Comparison of ENCODE assay signal across 10 cellular contexts in the genomic region with DNA sequence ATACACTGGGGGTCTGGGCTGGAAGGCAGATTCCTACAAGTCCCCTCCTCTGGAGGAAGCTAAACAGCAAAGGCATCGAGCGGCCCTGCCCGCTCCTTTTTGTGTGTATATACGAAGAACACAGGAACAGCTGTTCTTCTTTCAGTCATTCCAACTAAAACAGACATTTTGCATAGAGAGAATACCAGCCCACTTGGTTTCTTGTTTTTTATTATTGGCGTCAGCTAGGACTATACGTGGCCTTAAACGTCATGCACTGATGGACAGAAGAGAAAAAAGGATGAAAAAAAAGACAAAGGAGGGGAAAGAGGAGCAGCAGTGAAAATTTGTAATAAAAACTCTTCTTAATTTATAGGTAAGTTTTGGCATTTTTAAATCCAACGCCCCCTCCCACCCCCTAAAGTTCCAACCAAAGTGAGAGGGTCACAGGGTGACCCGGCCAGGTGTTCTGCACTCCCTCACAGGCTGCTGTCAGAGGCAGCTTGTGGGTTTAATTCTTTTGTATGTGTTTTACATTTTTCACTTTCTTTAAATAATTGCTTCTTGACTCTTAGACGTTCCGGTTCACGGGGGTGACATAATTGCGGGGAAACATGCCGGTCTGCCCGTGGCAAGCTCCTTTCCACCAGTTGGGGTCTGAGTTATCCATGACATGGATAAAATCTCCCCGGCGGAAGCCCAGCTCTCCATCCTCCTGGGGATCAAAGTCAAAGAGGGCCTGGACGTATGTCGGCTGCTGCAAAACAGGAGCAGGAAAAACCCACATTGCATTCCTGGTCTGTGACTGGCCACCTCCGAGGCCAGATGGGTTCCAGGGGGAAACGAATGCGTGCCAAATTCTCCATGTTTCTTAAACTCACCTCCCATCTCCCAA. TPM values are rescaled to one million over a fixed set of nuclear protein-coding genes. Genes with fewer than 3 reads are reported as not detected.
DNase-seq lines count a peak whose midpoint lies in the region; ATAC-seq, FAIRE-seq and TF ChIP-seq lines count a peak whose summit lies in the region.
"Had no signal": no experiment of that assay in that cellular context is flagged by ENCODE, and none has a peak within 500 bp of the region (broad histone marks: within the 10 kb centered on the region; RNA-seq: fewer than 3 reads in every experiment).

No MANE protein-coding gene starts in this region.

- H3K4me1 Mint-ChIP-seq in astrocyte (ENCODE audit: low read depth, unreplicated experiment) = peaks cover 22% of the 10 kb centered on the region

- H3K27me3 Mint-ChIP-seq in astrocyte (ENCODE audit: low read depth, unreplicated experiment) = no peaks in the 10 kb centered on the region

- peaks cover 22% of the 10 kb centered on the region for H3K36me3 ChIP-seq in astrocyte (ENCODE audit: insufficient read depth, low read length)

- DNase-seq in AG08396 (ENCODE audit: low spot score) (peak; percentile 71), astrocyte (ENCODE audit: low read depth) (peak; percentile 96), OCI-M1 (lab: John Stamatoyannopoulos, UW) (no peak)
- DNase-seq in activated CD4-positive, alpha-beta T cell treated with anti-CD3 and anti-CD28 coated beads, Interleukin-2, amount 50 U/mL, for 1 hour = no peak

- no peak for FAIRE-seq in astrocyte (lab: Jason Lieb, UNC)
- FAIRE-seq: endothelial cell of umbilical vein had no signal

- no peak overlapping the region for H2AFZ ChIP-seq in astrocyte (ENCODE audit: low read depth, low read length)

- no peaks in the 10 kb centered on the region for H3K9me3 Mint-ChIP-seq in astrocyte (ENCODE audit: unreplicated experiment)

- H3K27ac Mint-ChIP-seq in astrocyte (ENCODE audit: unreplicated experiment) = peak overlapping the region; percentile 94

- peaks cover 29% of the 10 kb centered on the region for H3K4me1 ChIP-seq in astrocyte (ENCODE audit: insufficient read depth, low read length)

- H4K20me1 ChIP-seq in astrocyte (ENCODE audit: insufficient read depth, low read length) = peaks cover 52% of the 10 kb centered on the region

- ATAC-seq in GM19023 (IDR thresholded peaks at IDR 0.05; ENCODE audit: unreplicated experiment) (peak; percentile 53), HG02973 (IDR thresholded peaks at IDR 0.05; ENCODE audit: unreplicated experiment) (peak; percentile 39), HG03196 (IDR thresholded peaks at IDR 0.05; ENCODE audit: unreplicated experiment) (no peak), HG03469 (IDR thresholded peaks at IDR 0.05; ENCODE audit: unreplicated experiment) (no peak)

- peaks cover 24% of the 10 kb centered on the region for H3K36me3 Mint-ChIP-seq in astrocyte (ENCODE audit: low read depth, unreplicated experiment)

- H3K4me3 Mint-ChIP-seq in astrocyte (ENCODE audit: unreplicated experiment) = peak overlapping the region; percentile 69

- no peaks in the 10 kb centered on the region for H3K9me3 ChIP-seq in astrocyte (ENCODE audit: insufficient read depth, low read depth, low read length)
- H3K9me3 ChIP-seq: BLaER1 had no signal

- peak overlapping the region; percentile 3 for H3K9ac ChIP-seq in astrocyte (ENCODE audit: low read length)
- H3K9ac ChIP-seq: BLaER1 had no signal

- peak overlapping the region; percentile 45 for H3K27ac ChIP-seq in astrocyte (ENCODE audit: low read depth, low read length)
- H3K27ac ChIP-seq: BLaER1 had no signal

- peak overlapping the region; percentile 57 for H3K4me2 ChIP-seq in astrocyte (ENCODE audit: low read length)
- H3K4me2 ChIP-seq: BLaER1 had no signal

- H3K4me3 ChIP-seq in astrocyte (ENCODE audit: insufficient read depth, low read depth, low read length) = no peak overlapping the region
- H3K4me3 ChIP-seq: BLaER1 had no signal

- no peaks in the 10 kb centered on the region for H3K27me3 ChIP-seq in astrocyte (ENCODE audit: insufficient read depth, low read length)
- H3K27me3 ChIP-seq: BLaER1 had no signal

- H3K79me2 ChIP-seq in astrocyte (ENCODE audit: insufficient read depth, low read length) = peaks cover 12% of the 10 kb centered on the region

- no peak for TF ChIP-seq CTCF in astrocyte (IDR thresholded peaks at IDR 0.05; ENCODE audit: insufficient read depth, low read depth, low read length)

RNA-seq across cellular contexts. Expression of a gene that starts 30.8 kb away (rescaled TPM):
- total RNA-seq in astrocyte = 8.8 and 12.8 TPM in 2 replicates

RNA-seq across cellular contexts. Expression of a gene that starts 49.0 kb away (rescaled TPM):
- total RNA-seq in astrocyte = 3.9 and 5.0 TPM in 2 replicates

RNA-seq across cellular contexts. Expression of a gene that starts 58.4 kb away (rescaled TPM):
- 50.0 and 55.0 TPM in 2 replicates for total RNA-seq in astrocyte

RNA-seq across cellular contexts. Expression of a gene that starts 58.6 kb away (rescaled TPM):
- 25.3 and 28.5 TPM in 2 replicates for total RNA-seq in astrocyte

Comparison
In these comparisons a context has a peak if more than half of its experiments do, and no peak if none do; other contexts are left out.
1. DNase-seq: peak in AG08396 (single experiment) and astrocyte (single experiment); none in activated CD4-positive, alpha-beta T cell treated with anti-CD3 and anti-CD28 coated beads, Interleukin-2, amount 50 U/mL, for 1 hour (single experiment) and OCI-M1 (single experiment).
2. ATAC-seq: peak in GM19023 (single experiment) and HG02973 (single experiment); none in HG03196 (single experiment) and HG03469 (single experiment).